Comparison of ENCODE assay signal across 11 cellular contexts in genomic region chr5:24644757-24645156, GRCh38. TPM values are rescaled to one million over a fixed set of nuclear protein-coding genes. Genes with fewer than 3 reads are reported as not detected.
DNase-seq lines count a peak whose midpoint lies in the region; ATAC-seq and TF ChIP-seq lines count a peak whose summit lies in the region.
"Had no signal": no experiment of that assay in that cellular context is flagged by ENCODE, and none has a peak within 500 bp of the region (broad histone marks: within the 10 kb centered on the region; RNA-seq: fewer than 3 reads in every experiment).

TSS of gene CDH10 (minus strand) at chr5:24644978. CDS start at chr5:24593490, 51,488 bp downstream.

- H3K27me3 ChIP-seq in mammary epithelial cell (ENCODE audit: insufficient read depth, low read length), result no peaks in the 10 kb centered on the region
- peaks cover 3 to 22% of the 10 kb centered on the region in 2 donors for H3K27me3 ChIP-seq in left lung

- BruUV-seq in mammary epithelial cell (replicated peaks; lab: Mats Ljungman, UMichigan), result no TSS peak

- H3K4me1 ChIP-seq in mammary epithelial cell (ENCODE audit: insufficient read depth, low read length), result no peaks in the 10 kb centered on the region
- H3K4me1 ChIP-seq in left lung, result no peaks in the 10 kb centered on the region

- H4K20me1 ChIP-seq in mammary epithelial cell (ENCODE audit: insufficient read depth, low read length), result no peaks in the 10 kb centered on the region

- in situ Hi-C loops in mammary epithelial cell (cut with MboI; ENCODE audit: low sequenced_read_pairs in 2 of 2), result no loop called here

- no peak within 1 kb of the TSS for H3K9ac ChIP-seq in mammary epithelial cell (ENCODE audit: insufficient read depth, low read length)

- intact Hi-C loops in mammary epithelial cell (cut with micrococcal nuclease), result loop anchor here (2.0 to 5.0 kb wide), 2 partner anchors 197 to 362 kb away; no protein-coding TSS in a partner anchor
- intact Hi-C loops in left lung (cut with DNase I), result no loop called here

- TF ChIP-seq CTCF in mammary epithelial cell (conservative IDR thresholded peaks at IDR 0.05 in 1 of 2, IDR thresholded peaks at IDR 0.05 in 1 of 2; ENCODE audit: extremely low read depth in 1 of 2, insufficient read depth in 1 of 2, low read depth in 1 of 2, low read length in 2 of 2) (no peak), left lung (IDR thresholded peaks at IDR 0.05) (no peak)

- H3K36me3 ChIP-seq in mammary epithelial cell (ENCODE audit: insufficient read depth, low read length) (no peaks in the 10 kb centered on the region), left lung (no peaks in the 10 kb centered on the region)
- H3K36me3 ChIP-seq: tibial nerve had no signal

- H3K27ac ChIP-seq in mammary epithelial cell (ENCODE audit: insufficient read depth, low read depth, low read length), result no peak within 1 kb of the TSS
- no peak within 1 kb of the TSS for H3K27ac ChIP-seq in left lung
- H3K27ac ChIP-seq: tibial nerve had no signal

- dilution Hi-C loops in mammary epithelial cell (cut with HindIII; ENCODE audit: low sequenced_read_pairs), result no loop called here

- DNase-seq in AG08395 (ENCODE audit: low spot score) (peak; percentile 2), NCI-H146 treated with DMSO at 0.1 percent for 48 hours (lab: John Stamatoyannopoulos, UW; ENCODE audit: unreplicated experiment) (peak; percentile 54), mammary epithelial cell (peak; percentile 2), left lung (peak in 1 of 2 donors; percentile 34), KG1 (lab: John Stamatoyannopoulos, UW) (no peak)
- no peak for DNase-seq in stimulated activated naive CD4-positive, alpha-beta T cell treated with Interleukin-2 at 50 U/mL for 16 hours (lab: John Stamatoyannopoulos, UW)
- DNase-seq: DND-41; naive thymus-derived CD4-positive, alpha-beta T cell had no signal

- peak within 1 kb of the TSS; percentile 75 for H3K4me2 ChIP-seq in mammary epithelial cell (ENCODE audit: insufficient read depth, low read depth, low read length)

- 0% methylated on average over 11 of the region's 14 CpGs for WGBS in mammary epithelial cell (ENCODE audit: low coverage, missing lambda C conversion rate)

- peak within 1 kb of the TSS; percentile 12 to 57 (median 39) for H3K4me3 ChIP-seq in mammary epithelial cell (replicated peaks in 1 of 3; ENCODE audit: insufficient read depth in 1 of 3, low read depth in 2 of 3, low read length in 3 of 3)
- H3K4me3 ChIP-seq in left lung, result no peak within 1 kb of the TSS

- H3K9me3 ChIP-seq in mammary epithelial cell (replicated peaks; ENCODE audit: insufficient read depth, low read length) (no peaks in the 10 kb centered on the region), left lung (no peaks in the 10 kb centered on the region)
- H3K9me3 ChIP-seq: tibial nerve had no signal

- CTCF ChIA-PET in mammary epithelial cell (lab: Charles Lee; ENCODE audit: low non-redundant PET), result no interaction called here

- peak within 1 kb of the TSS; percentile 68 for H2AFZ ChIP-seq in mammary epithelial cell (ENCODE audit: low read depth, low read length)

- ATAC-seq in left lung (peak; percentile 46), GM18520 (IDR thresholded peaks at IDR 0.05; ENCODE audit: unreplicated experiment) (no peak), HG02642 (IDR thresholded peaks at IDR 0.05; ENCODE audit: poor library complexity, unreplicated experiment) (no peak)
- ATAC-seq: naive thymus-derived CD4-positive, alpha-beta T cell had no signal

- H3K79me2 ChIP-seq in mammary epithelial cell (ENCODE audit: insufficient read depth, low read length), result no peaks in the 10 kb centered on the region

RNA-seq across cellular contexts. Expression of gene CDH10, which starts in this region (rescaled TPM):
- total RNA-seq in mammary epithelial cell (under 1 TPM in 1 of 2 donors, not detected in 1; 0.17 TPM), left lung (under 1 TPM; 0.21 to 0.23 TPM)
- 0.23 TPM for polyA plus RNA-seq in mammary epithelial cell
- polyA minus RNA-seq in mammary epithelial cell, result 3.4 TPM
- total RNA-seq: naive thymus-derived CD4-positive, alpha-beta T cell had no signal
- polyA plus RNA-seq: naive thymus-derived CD4-positive, alpha-beta T cell had no signal

Comparison
In these comparisons a context has a peak if more than half of its experiments do, and no peak if none do; other contexts are left out.
1. Peak in ATAC-seq in left lung; RNA of the gene not detected or under 1 TPM.
2. DNase-seq: peak in AG08395 (single experiment), NCI-H146 treated with DMSO at 0.1 percent for 48 hours (single experiment) and mammary epithelial cell (single experiment); none in stimulated activated naive CD4-positive, alpha-beta T cell treated with Interleukin-2 at 50 U/mL for 16 hours (single experiment) and KG1 (single experiment).
3. H3K4me3 ChIP-seq: peak in mammary epithelial cell (3 of 3); none in left lung (0 of 2).